Comparison of ENCODE assay signal across 24 cellular contexts in the genomic region with DNA sequence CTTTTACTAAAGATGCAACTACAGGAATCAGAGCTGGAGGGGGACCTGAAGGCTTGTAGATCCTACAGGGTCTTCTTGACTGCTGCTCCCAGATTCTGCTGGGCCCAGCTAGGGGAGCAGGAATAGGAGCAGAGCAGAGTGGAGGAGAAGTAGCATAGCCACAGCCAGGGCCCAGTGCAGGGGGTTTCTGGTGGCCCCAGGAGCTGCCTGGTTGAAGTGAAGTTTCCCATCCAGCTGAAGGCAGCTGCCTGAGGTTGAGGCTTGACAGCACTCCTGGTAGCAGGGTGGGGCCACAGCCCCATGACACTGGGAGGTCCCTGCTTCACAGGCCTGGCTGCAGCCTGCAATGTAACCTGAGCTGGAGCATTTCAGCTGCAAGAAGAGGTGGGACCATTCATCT.
"Had no signal": no experiment of that assay in that cellular context is flagged by ENCODE, and none has a peak within 500 bp of the region (broad histone marks: within the 10 kb centered on the region; RNA-seq: fewer than 3 reads in every experiment).

No MANE protein-coding gene starts in this region.

- H3K9me3 ChIP-seq: adrenal gland, ascending aorta, esophagus squamous epithelium, gastroesophageal sphincter, heart left ventricle, pancreas, thoracic aorta, upper lobe of left lung had no signal

- H3K27ac ChIP-seq: adrenal gland, ascending aorta, brain microvascular endothelial cell, esophagus squamous epithelium, gastroesophageal sphincter, pancreas, skin epidermis, thoracic aorta, upper lobe of left lung had no signal

- H3K4me3 Mint-ChIP-seq: activated CD4-positive, alpha-beta memory T cell treated with anti-CD3 and anti-CD28 coated beads for 36 hours; activated naive CD4-positive, alpha-beta T cell treated with anti-CD3 and anti-CD28 coated beads, Interleukin-2, amount 50 U/mL, for 24 hours; endodermal cell; T-helper 17 cell had no signal

- H3K36me3 Mint-ChIP-seq: activated CD4-positive, alpha-beta memory T cell treated with anti-CD3 and anti-CD28 coated beads for 36 hours; activated naive CD4-positive, alpha-beta T cell treated with anti-CD3 and anti-CD28 coated beads, Interleukin-2, amount 50 U/mL, for 24 hours had no signal

- H3K9me3 Mint-ChIP-seq: activated CD4-positive, alpha-beta memory T cell treated with anti-CD3 and anti-CD28 coated beads for 36 hours; activated naive CD4-positive, alpha-beta T cell treated with anti-CD3 and anti-CD28 coated beads, Interleukin-2, amount 50 U/mL, for 24 hours; endodermal cell; nephron had no signal

- H3K27me3 ChIP-seq: adrenal gland, ascending aorta, brain microvascular endothelial cell, esophagus squamous epithelium, gastroesophageal sphincter, heart left ventricle, pancreas, upper lobe of left lung had no signal

- H3K36me3 ChIP-seq: pancreas, thoracic aorta had no signal

- H3K27me3 Mint-ChIP-seq: activated CD4-positive, alpha-beta memory T cell treated with anti-CD3 and anti-CD28 coated beads for 36 hours; activated naive CD4-positive, alpha-beta T cell treated with anti-CD3 and anti-CD28 coated beads, Interleukin-2, amount 50 U/mL, for 24 hours; T-helper 17 cell had no signal

- H3K27ac Mint-ChIP-seq: activated CD4-positive, alpha-beta memory T cell treated with anti-CD3 and anti-CD28 coated beads for 36 hours; endodermal cell; T-helper 17 cell had no signal

- H3K4me3 ChIP-seq: adrenal gland, ascending aorta, esophagus squamous epithelium, gastroesophageal sphincter, heart left ventricle, pancreas, skin epidermis, thoracic aorta, upper lobe of left lung had no signal

- DNase-seq: activated CD4-positive, alpha-beta memory T cell treated with anti-CD3 and anti-CD28 coated beads for 36 hours; activated CD4-positive, alpha-beta T cell treated with anti-CD3 and anti-CD28 coated beads for 48 hours; activated gamma-delta T cell treated with Interleukin-2 at 50 U/mL for 16 hours; adrenal gland; brain microvascular endothelial cell; central memory CD4-positive, alpha-beta T cell; endodermal cell; esophagus squamous epithelium; heart left ventricle; islet precursor cell; left cardiac atrium; midbrain; right cardiac atrium; stimulated activated CD4-positive, alpha-beta T cell treated with anti-CD3 and anti-CD28 coated beads, Interleukin-1b, Interleukin-23, amount 100 ng/mL, for 48 hours; stimulated activated naive CD4-positive, alpha-beta T cell; T-helper 17 cell; upper lobe of left lung had no signal

- ATAC-seq: gastroesophageal sphincter, heart left ventricle, left cardiac atrium, pancreas, right cardiac atrium, T-helper 17 cell had no signal
